1 cellular context compared by ENCODE assay signal in genomic region chr17:78124081-78124835, GRCh38.
TF ChIP-seq lines count a peak whose summit lies in the region.

No MANE protein-coding gene starts in this region.

TF ChIP-seq in H1, 55 proteins besides CTCF, POLR2A, EP300 and RAD21 (continued from another document):
- no peak for TF ChIP-seq BACH1 (IDR thresholded peaks at IDR 0.05; ENCODE audit: low read length)
- TF ChIP-seq GABPA (IDR thresholded peaks at IDR 0.05; ENCODE audit: borderline replicate concordance, insufficient read depth, low read length) = no peak
